In the genomic region with DNA sequence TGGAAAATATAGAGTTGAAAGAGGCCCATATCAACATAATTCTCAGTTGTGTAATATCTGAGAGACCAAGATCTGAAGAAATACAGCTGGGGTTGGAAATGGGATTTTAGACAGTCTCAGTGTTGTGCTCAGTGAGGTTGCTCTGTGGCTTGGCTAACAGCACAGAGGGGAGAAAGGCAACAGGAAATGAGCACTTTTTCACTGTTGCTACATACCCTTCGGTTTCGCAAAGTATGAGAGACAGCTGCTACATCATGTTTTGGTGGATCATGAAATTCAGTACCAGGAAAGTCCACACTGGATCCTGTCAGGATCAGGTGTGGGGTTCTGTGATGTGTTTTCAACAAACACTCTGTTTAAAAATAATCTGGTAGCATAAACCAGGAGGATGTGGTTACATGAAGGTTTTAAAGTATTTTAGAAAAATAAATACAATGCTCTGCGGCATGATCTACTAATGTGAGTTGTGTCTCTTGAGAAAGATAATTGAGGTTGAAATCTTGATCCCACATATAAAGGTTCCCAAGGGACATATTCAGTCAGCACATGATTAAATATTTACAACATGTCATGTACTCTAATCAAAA, we compare ENCODE assay signal across 9 cellular contexts. TPM values are rescaled to one million over a fixed set of nuclear protein-coding genes. Genes with fewer than 3 reads are reported as not detected.
DNase-seq lines count a peak whose midpoint lies in the region; ATAC-seq and TF ChIP-seq lines count a peak whose summit lies in the region.
"Had no signal": no experiment of that assay in that cellular context is flagged by ENCODE, and none has a peak within 500 bp of the region (broad histone marks: within the 10 kb centered on the region; RNA-seq: fewer than 3 reads in every experiment).

No MANE protein-coding gene starts in this region.

- no peak for TF ChIP-seq CTCF in suprapubic skin (IDR thresholded peaks at IDR 0.05)

- no peak overlapping the region for H3K27ac ChIP-seq in suprapubic skin

- DNase-seq in activated CD4-positive, CD25-positive, alpha-beta regulatory T cell treated with anti-CD3 and anti-CD28 coated beads, Interleukin-2, amount 50 U/mL, for 72 hours, result no peak
- DNase-seq in NCI-H226 (peak; percentile 74), Right ventricle myocardium superior (peak; percentile 41), NCI-H1694 treated with DMSO at 0.1 percent for 48 hours (lab: John Stamatoyannopoulos, UW) (no peak), suprapubic skin (ENCODE audit: low spot score in 2 of 2) (no peak), anterior cingulate cortex (lab: John Stamatoyannopoulos, UW) (no peak)

- peak; percentile 82 to 83 for ATAC-seq in activated CD4-positive, CD25-positive, alpha-beta regulatory T cell treated with anti-CD3 and anti-CD28 coated beads, Interleukin-2, amount 50 U/mL, for 24 hours
- ATAC-seq in HG02678 (IDR thresholded peaks at IDR 0.05; ENCODE audit: unreplicated experiment), result peak; percentile 97
- peak; percentile 91 for ATAC-seq in Right ventricle myocardium superior (ENCODE audit: poor library complexity)

- no peaks in the 10 kb centered on the region for H3K4me1 ChIP-seq in suprapubic skin

- no peaks in the 10 kb centered on the region for H3K9me3 ChIP-seq in suprapubic skin

- intact Hi-C loops in Right ventricle myocardium superior (cut with DNase I), result no loop called here

- no peaks in the 10 kb centered on the region for H3K36me3 ChIP-seq in suprapubic skin

- H3K27me3 ChIP-seq in suprapubic skin, result no peaks in the 10 kb centered on the region

- TF ChIP-seq EP300 in suprapubic skin (IDR thresholded peaks at IDR 0.05), result no peak

- WGBS in suprapubic skin, result 51% methylated on average over 3 of the region's 3 CpGs

- no peak for TF ChIP-seq POLR2A in suprapubic skin (IDR thresholded peaks at IDR 0.05)

- H3K4me3 ChIP-seq in suprapubic skin, result no peak overlapping the region

RNA-seq across cellular contexts. Expression of gene GPR88, which starts 6.9 kb away (rescaled TPM):
- total RNA-seq in Right ventricle myocardium superior, result not detected
- not detected for total RNA-seq in suprapubic skin
- total RNA-seq: B cell had no signal

Comparison
In these comparisons a context has a peak if more than half of its experiments do, and no peak if none do; other contexts are left out.
1. DNase-seq: peak in NCI-H226 (single experiment) and Right ventricle myocardium superior (single experiment); none in activated CD4-positive, CD25-positive, alpha-beta regulatory T cell treated with anti-CD3 and anti-CD28 coated beads, Interleukin-2, amount 50 U/mL, for 72 hours (single experiment), NCI-H1694 treated with DMSO at 0.1 percent for 48 hours (single experiment), suprapubic skin (0 of 2) and anterior cingulate cortex (0 of 58).
2. Peak in every context shown above with its lines, with median percentiles within 50 percentile points of each other: ATAC-seq.